28 cellular contexts compared by ENCODE assay signal in the genomic region with DNA sequence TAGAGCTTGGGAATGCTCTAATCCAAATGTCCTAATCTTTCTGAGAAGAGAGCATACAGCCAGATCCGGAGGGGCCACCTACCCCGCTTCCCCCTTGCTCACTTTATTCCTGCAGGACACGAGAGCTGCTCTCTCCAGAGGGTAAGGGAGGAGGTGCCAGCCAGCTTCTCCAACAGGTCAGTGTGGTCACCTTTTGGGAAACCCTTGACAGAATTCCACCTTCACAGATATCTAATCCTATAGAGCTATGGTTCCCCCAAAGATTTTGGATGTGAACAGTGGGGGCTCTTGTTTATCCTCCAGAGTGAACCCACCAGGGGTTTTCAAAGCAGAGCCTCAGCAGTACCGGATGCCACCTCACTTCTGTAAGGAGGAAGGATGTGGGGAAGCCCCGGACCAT. TPM values are rescaled to one million over a fixed set of nuclear protein-coding genes. Genes with fewer than 3 reads are reported as not detected.
"Had no signal": no experiment of that assay in that cellular context is flagged by ENCODE, and none has a peak within 500 bp of the region (broad histone marks: within the 10 kb centered on the region; RNA-seq: fewer than 3 reads in every experiment).

No MANE protein-coding gene starts in this region.

- H3K36me3 ChIP-seq: colonic mucosa, esophagus squamous epithelium, gastrocnemius medialis, gastroesophageal sphincter, heart left ventricle, heart right ventricle had no signal

- H3K27me3 ChIP-seq: colonic mucosa, foreskin keratinocyte, gastrocnemius medialis, heart left ventricle had no signal

- H3K4me1 ChIP-seq: colonic mucosa, esophagus squamous epithelium, foreskin keratinocyte, gastrocnemius medialis, gastroesophageal sphincter, heart right ventricle had no signal

- H3K27me3 Mint-ChIP-seq: dendritic cell treated with granulocyte-macrophage colony-stimulating factor and Interleukin-4, amounts not matched to agents 40 ng/mL and 50 ng/mL, for 4 days; effector memory CD8-positive, alpha-beta T cell had no signal

- H3K27ac Mint-ChIP-seq: dendritic cell treated with granulocyte-macrophage colony-stimulating factor and Interleukin-4, amounts not matched to agents 40 ng/mL and 50 ng/mL, for 4 days; effector memory CD8-positive, alpha-beta T cell had no signal

- H3K4me3 ChIP-seq: colonic mucosa, coronary artery, dorsolateral prefrontal cortex, esophagus squamous epithelium, gastrocnemius medialis, gastroesophageal sphincter, heart left ventricle, heart right ventricle had no signal

- H3K9me3 ChIP-seq: colonic mucosa, esophagus squamous epithelium, gastrocnemius medialis, heart left ventricle, heart right ventricle had no signal

- H3K27ac ChIP-seq: colonic mucosa, coronary artery, dorsolateral prefrontal cortex, epithelial cell of prostate, esophagus squamous epithelium, foreskin keratinocyte, gastrocnemius medialis, gastroesophageal sphincter, heart left ventricle, heart right ventricle had no signal

- H3K4me3 Mint-ChIP-seq: dendritic cell treated with granulocyte-macrophage colony-stimulating factor and Interleukin-4, amounts not matched to agents 40 ng/mL and 50 ng/mL, for 4 days; effector memory CD8-positive, alpha-beta T cell had no signal

- H3K9me3 Mint-ChIP-seq: dendritic cell treated with granulocyte-macrophage colony-stimulating factor and Interleukin-4, amounts not matched to agents 40 ng/mL and 50 ng/mL, for 4 days had no signal

- DNase-seq: colonic mucosa; cortex of kidney; dermis blood vessel endothelial cell; dorsolateral prefrontal cortex; effector CD4-positive, alpha-beta T cell; effector CD8-positive, alpha-beta T cell; effector memory CD4-positive, alpha-beta T cell; effector memory CD8-positive, alpha-beta T cell; erythroblast; esophagus squamous epithelium; foreskin fibroblast; foreskin keratinocyte; foreskin melanocyte; gastrocnemius medialis; glutamatergic neuron; heart left ventricle; heart right ventricle had no signal

RNA-seq across cellular contexts. Expression of a gene that starts 34.6 kb away (rescaled TPM):
- total RNA-seq: cerebellum, chondrocyte, colonic mucosa, dermis blood vessel endothelial cell, dermis microvascular lymphatic vessel endothelial cell, endothelial cell of umbilical vein, epithelial cell of proximal tubule, fibroblast of villous mesenchyme, foreskin keratinocyte, gastrocnemius medialis, gastroesophageal sphincter, glomerular endothelial cell, heart left ventricle had no signal
- polyA plus RNA-seq: endothelial cell of umbilical vein, foreskin keratinocyte, heart left ventricle had no signal
